In the genomic region with DNA sequence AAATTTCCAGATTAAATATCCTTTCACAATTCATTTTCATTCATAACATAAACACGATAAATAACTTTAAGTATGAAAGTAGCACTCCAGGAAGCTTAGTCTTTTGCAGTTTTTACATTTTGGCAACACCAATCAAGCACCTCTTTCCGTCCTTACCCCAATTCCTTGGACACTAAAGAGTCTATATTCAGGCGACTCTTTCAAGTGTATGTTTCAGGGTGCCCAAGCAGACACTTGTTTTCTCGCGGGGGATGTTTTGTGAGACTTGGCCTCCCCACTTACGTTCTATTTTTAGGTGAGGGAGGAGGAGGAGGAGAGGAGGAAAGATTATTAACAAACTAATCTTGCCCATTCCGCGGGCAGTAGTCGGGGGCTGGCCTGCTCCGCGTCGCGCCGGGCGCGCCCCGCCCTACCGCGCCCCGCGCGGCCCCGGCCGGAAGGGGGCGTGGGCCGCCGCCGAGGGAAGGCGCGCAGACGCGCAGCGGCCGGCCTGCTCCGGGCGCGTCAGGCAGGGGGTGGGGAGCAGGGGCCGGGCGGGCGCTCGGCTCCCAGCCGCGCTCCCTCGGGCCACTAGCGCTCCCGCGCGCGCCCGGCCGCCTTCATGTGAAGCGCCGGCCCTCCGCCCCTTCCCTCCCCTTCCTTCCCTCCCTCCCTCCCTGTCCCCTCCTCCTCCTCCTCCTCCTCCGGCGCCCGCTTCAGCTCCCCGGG, we compare ENCODE assay signal across 8 cellular contexts. TPM values are rescaled to one million over a fixed set of nuclear protein-coding genes. Genes with fewer than 3 reads are reported as not detected.
A peak's percentile ranks its signal among the peaks of the same experiment; 100 is the strongest.
DNase-seq lines count a peak whose midpoint lies in the region; ATAC-seq and TF ChIP-seq lines count a peak whose summit lies in the region.

ITPRID2 (plus strand) TSS at position 473 of the 708 bp plus-strand sequence. CDS start 337 bp downstream, outside the sequence.

- TF ChIP-seq CTCF in dorsolateral prefrontal cortex (IDR thresholded peaks at IDR 0.05 in 54 of 56, conservative IDR thresholded peaks at IDR 0.05 in 2 of 56; ENCODE audit: low read depth in 1 of 56, partially characterized antibody in 56 of 56): peak in 24 of 56 donors; percentile 11 to 55 (median 31)
- TF ChIP-seq CTCF in lower leg skin (IDR thresholded peaks at IDR 0.05): no peak

- H3K27me3 ChIP-seq in dorsolateral prefrontal cortex: no peaks in the 10 kb centered on the region

- 0 to 1% methylated on average over 47 to 55 of the region's 58 CpGs for WGBS in lower leg skin, 2 donors

- H3K4me3 ChIP-seq in dorsolateral prefrontal cortex (peak within 1 kb of the TSS; percentile 62 to 96 (median 87)), lower leg skin (ENCODE audit: low read depth, poor library complexity, severe bottlenecking) (peak within 1 kb of the TSS; percentile 96)

- ATAC-seq in GM18907 (IDR thresholded peaks at IDR 0.05; ENCODE audit: unreplicated experiment): peak; percentile 91
- peak; percentile 91 for ATAC-seq in HG03159 (IDR thresholded peaks at IDR 0.05; ENCODE audit: unreplicated experiment)

- peak; percentile 80 to 85 for DNase-seq in AML-193 (lab: John Stamatoyannopoulos, UW)
- DNase-seq in NCI-H510A (lab: John Stamatoyannopoulos, UW): peak; percentile 96
- DNase-seq in activated CD4-positive, alpha-beta T cell treated with anti-CD3 and anti-CD28 coated beads, Interleukin-2, amount 50 U/mL, for 24 hours (ENCODE audit: low read depth in 1 of 2, low spot score in 1 of 2): peak; percentile 31 to 38
- DNase-seq in dorsolateral prefrontal cortex: peak; percentile 47 to 84 (median 70)
- peak; percentile 81 to 96 for DNase-seq in lower leg skin (ENCODE audit: low spot score in 2 of 2)
- DNase-seq in stimulated activated CD4-positive, alpha-beta T cell treated with anti-CD3 and anti-CD28 coated beads, Interleukin-4, amount 100 ng/mL, for 4 hours: peak; percentile 45 to 66

- peak within 1 kb of the TSS; percentile 73 to 99 (median 96) for H3K27ac ChIP-seq in dorsolateral prefrontal cortex

- intact Hi-C loops in dorsolateral prefrontal cortex (cut with DNase I): loop anchor here (5.0 to 10.0 kb wide), 6 partner anchors 44 to 909 kb away; partner anchors contain the start of genes PPP1R1C (in 1 of the 2) and UBE2E3 (in 1 of the 2)
- intact Hi-C loops in lower leg skin (cut with DNase I; ENCODE audit: low total_unique reads): no loop called here

- TF ChIP-seq POLR2A in lower leg skin (IDR thresholded peaks at IDR 0.05): no peak

RNA-seq across cellular contexts. Expression of gene ITPRID2, which starts in this region (rescaled TPM):
- total RNA-seq in dorsolateral prefrontal cortex (100 to 1,000 TPM; 109 to 304 (median 180) TPM), lower leg skin (100 to 1,000 TPM; 244 to 301 (median 256) TPM)

Comparison
In these comparisons a context has a peak if more than half of its experiments do, and no peak if none do; other contexts are left out.
1. Peak in every context shown above with its lines: DNase-seq, ATAC-seq, H3K4me3 ChIP-seq and H3K27ac ChIP-seq.
2. DNase-seq: peak in every context shown above with its lines; median percentile 96 in NCI-H510A; 88 in lower leg skin; 82 in AML-193; 70 in dorsolateral prefrontal cortex; 56 in stimulated activated CD4-positive, alpha-beta T cell treated with anti-CD3 and anti-CD28 coated beads, Interleukin-4, amount 100 ng/mL, for 4 hours; 34 in activated CD4-positive, alpha-beta T cell treated with anti-CD3 and anti-CD28 coated beads, Interleukin-2, amount 50 U/mL, for 24 hours.